17 cellular contexts compared by ENCODE assay signal in the genomic region with DNA sequence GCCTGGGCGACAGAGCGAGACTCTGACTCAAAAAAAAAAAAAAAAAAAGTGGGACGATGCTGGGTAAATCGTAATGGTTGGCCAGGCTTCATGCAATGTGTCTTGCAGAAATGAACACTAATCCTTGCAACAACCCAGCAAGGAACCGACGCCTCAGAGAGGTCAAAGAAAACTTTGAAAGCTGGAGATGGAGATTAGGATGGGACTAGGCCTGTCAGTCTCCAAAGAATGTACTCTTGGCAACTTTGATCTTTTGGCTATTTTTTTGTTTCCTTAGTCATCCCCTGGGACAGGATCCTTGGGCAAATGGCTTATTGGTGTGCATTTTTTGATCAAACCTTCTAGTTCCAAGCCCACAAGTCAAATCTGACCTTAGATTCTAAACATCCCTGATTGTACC.
"Had no signal": no experiment of that assay in that cellular context is flagged by ENCODE, and none has a peak within 500 bp of the region (broad histone marks: within the 10 kb centered on the region; RNA-seq: fewer than 3 reads in every experiment).

No MANE protein-coding gene starts in this region.

- H3K36me3 Mint-ChIP-seq: naive thymus-derived CD8-positive, alpha-beta T cell had no signal

- H3K27ac Mint-ChIP-seq: activated CD4-positive, alpha-beta T cell treated with anti-CD3 and anti-CD28 coated beads, Interleukin-2, amount 10 ng/mL, durations not matched to agents 7 days and 5 days; activated CD8-positive, alpha-beta T cell treated with anti-CD3 and anti-CD28 coated beads, Interleukin-2, amount 10 ng/mL, durations not matched to agents 7 days and 5 days; activated naive CD4-positive, alpha-beta T cell treated with anti-CD3 and anti-CD28 coated beads for 36 hours; activated T-cell treated with anti-CD3 and anti-CD28 coated beads, Interleukin-2, amount 50 U/mL, for 24 hours; naive thymus-derived CD8-positive, alpha-beta T cell had no signal

- ATAC-seq: activated CD8-positive, alpha-beta T cell treated with anti-CD3 and anti-CD28 coated beads, Interleukin-2, amount 10 ng/mL, durations not matched to agents 7 days and 5 days; body of pancreas; left cardiac atrium; naive thymus-derived CD8-positive, alpha-beta T cell had no signal

- H3K36me3 ChIP-seq: neutrophil, sigmoid colon, spleen had no signal

- H3K4me1 Mint-ChIP-seq: activated CD4-positive, alpha-beta T cell treated with anti-CD3 and anti-CD28 coated beads, Interleukin-2, amount 10 ng/mL, durations not matched to agents 7 days and 5 days; naive thymus-derived CD8-positive, alpha-beta T cell had no signal

- H3K9me3 ChIP-seq: body of pancreas, neutrophil, sigmoid colon had no signal

- DNase-seq: activated CD4-positive, alpha-beta T cell treated with anti-CD3 and anti-CD28 coated beads, Interleukin-2, amount 10 ng/mL, durations not matched to agents 7 days and 5 days; activated CD8-positive, alpha-beta T cell treated with anti-CD3 and anti-CD28 coated beads, Interleukin-2, amount 10 ng/mL, durations not matched to agents 7 days and 5 days; activated naive CD4-positive, alpha-beta T cell treated with anti-CD3 and anti-CD28 coated beads for 36 hours; activated T-cell treated with anti-CD3 and anti-CD28 coated beads, Interleukin-2, amount 50 U/mL, for 24 hours; body of pancreas; caudate nucleus; left cardiac atrium; mesendoderm; naive thymus-derived CD8-positive, alpha-beta T cell; sigmoid colon; spleen; stimulated activated CD4-positive, alpha-beta T cell treated with anti-CD3 and anti-CD28 coated beads, Interleukin-4, amount 100 ng/mL, for 4 hours; stimulated activated naive CD4-positive, alpha-beta T cell; T-helper 1 cell; T-helper 9 cell had no signal

- H3K4me3 Mint-ChIP-seq: activated CD4-positive, alpha-beta T cell treated with anti-CD3 and anti-CD28 coated beads, Interleukin-2, amount 10 ng/mL, durations not matched to agents 7 days and 5 days; activated CD8-positive, alpha-beta T cell treated with anti-CD3 and anti-CD28 coated beads, Interleukin-2, amount 10 ng/mL, durations not matched to agents 7 days and 5 days; activated naive CD4-positive, alpha-beta T cell treated with anti-CD3 and anti-CD28 coated beads for 36 hours; activated T-cell treated with anti-CD3 and anti-CD28 coated beads, Interleukin-2, amount 50 U/mL, for 24 hours; naive thymus-derived CD8-positive, alpha-beta T cell had no signal

- H3K27ac ChIP-seq: body of pancreas, dorsolateral prefrontal cortex, neutrophil, sigmoid colon, spleen had no signal

- H3K4me3 ChIP-seq: body of pancreas, dorsolateral prefrontal cortex, sigmoid colon, spleen had no signal

- H3K9me3 Mint-ChIP-seq: activated CD4-positive, alpha-beta T cell treated with anti-CD3 and anti-CD28 coated beads, Interleukin-2, amount 10 ng/mL, durations not matched to agents 7 days and 5 days; activated naive CD4-positive, alpha-beta T cell treated with anti-CD3 and anti-CD28 coated beads for 36 hours; activated T-cell treated with anti-CD3 and anti-CD28 coated beads, Interleukin-2, amount 50 U/mL, for 24 hours had no signal

- H3K27me3 ChIP-seq: body of pancreas, dorsolateral prefrontal cortex, sigmoid colon, spleen had no signal

- H3K27me3 Mint-ChIP-seq: activated CD4-positive, alpha-beta T cell treated with anti-CD3 and anti-CD28 coated beads, Interleukin-2, amount 10 ng/mL, durations not matched to agents 7 days and 5 days; activated T-cell treated with anti-CD3 and anti-CD28 coated beads, Interleukin-2, amount 50 U/mL, for 24 hours; naive thymus-derived CD8-positive, alpha-beta T cell had no signal
